Comparison of ENCODE assay signal across 8 cellular contexts in genomic region chr3:51672083-51672475, GRCh38. TPM values are rescaled to one million over a fixed set of nuclear protein-coding genes. Genes with fewer than 3 reads are reported as not detected.
DNase-seq lines count a peak whose midpoint lies in the region; ATAC-seq, FAIRE-seq and TF ChIP-seq lines count a peak whose summit lies in the region.

No MANE protein-coding gene starts in this region.

- H3K4me2 ChIP-seq in K562 (ENCODE audit: insufficient read depth, low read length) (peak overlapping the region; percentile 83), mesendoderm (ENCODE audit: low read length) (peak overlapping the region; percentile 45)

- H4K8ac ChIP-seq in mesendoderm (ENCODE audit: low read depth, low read length): no peak overlapping the region

- TF ChIP-seq POLR2A in K562 (conservative IDR thresholded peaks at IDR 0.05): no peak
- TF ChIP-seq POLR2A in uterus (IDR thresholded peaks at IDR 0.05): no peak

- no peak overlapping the region for H3K23ac ChIP-seq in mesendoderm (ENCODE audit: low read length)

- TF ChIP-seq RAD21 in K562 (CRISPR knock-in tag; conservative IDR thresholded peaks at IDR 0.05 in 1 of 2, IDR thresholded peaks at IDR 0.05 in 1 of 2): no peak

- CTCF ChIA-PET in K562 (lab: Yijun Ruan, JAX; ENCODE audit: low intra/inter-chr PET ratio): no interaction called here

- in situ Hi-C loops in K562 (cut with MboI): no loop called here

- H3K79me2 ChIP-seq in K562 (ENCODE audit: control insufficient read depth, insufficient read depth, low read length) (peaks cover 10% of the 10 kb centered on the region; the same call in 2 of the 3 replicates), mesendoderm (ENCODE audit: control insufficient read depth, insufficient read depth, low read length) (no peaks in the 10 kb centered on the region)

- H2BK15ac ChIP-seq in mesendoderm (replicated peaks; ENCODE audit: low read depth): no peak overlapping the region

- POLR2A ChIA-PET in K562 (lab: Yijun Ruan, JAX): interaction anchor here (0.6 to 2.8 kb wide), 4 partner anchors 10 to 1179 kb away, joined by 3 to 19 read pairs (median 3); no protein-coding TSS in a partner anchor

- H2BK5ac ChIP-seq in mesendoderm (ENCODE audit: low read length): no peak overlapping the region

- no peak for TF ChIP-seq EP300 in K562 (IDR thresholded peaks at IDR 0.05; ENCODE audit: low read length)

- intact Hi-C loops in heart right ventricle (cut with DNase I) (loop anchor here in 5 of 10 donors (5.0 to 10.0 kb wide), 3 partner anchors 170 to 285 kb away; partner anchors contain the start of genes RBM15B (in 3 of the 5), DCAF1 (in 1 of the 5) and MANF (in 1 of the 5)), Right ventricle myocardium superior (cut with DNase I) (no loop called here), K562 (cut with micrococcal nuclease) (no loop called here), uterus (cut with DNase I; ENCODE audit: low total_unique reads) (no loop called here)

- H2AFZ ChIP-seq in K562 (ENCODE audit: low read depth, low read length): peak overlapping the region; percentile 77

- H3K27ac ChIP-seq in heart right ventricle: peak overlapping the region; percentile 90 to 99 (median 97)
- H3K27ac ChIP-seq in K562 (ENCODE audit: extremely low read depth, low read depth, low read length): peak overlapping the region; percentile 88
- no peak overlapping the region for H3K27ac ChIP-seq in mesendoderm (ENCODE audit: low read depth, low read length)
- peak overlapping the region; percentile 85 to 86 for H3K27ac ChIP-seq in uterus

- no peaks in the 10 kb centered on the region for H4K20me1 ChIP-seq in K562 (replicated peaks; ENCODE audit: control insufficient read depth, insufficient read depth, low read length)

- peak overlapping the region; percentile 79 for H3K56ac ChIP-seq in mesendoderm (ENCODE audit: low read length)

- H3K27me3 ChIP-seq in heart right ventricle (no peaks in the 10 kb centered on the region), K562 (ENCODE audit: control insufficient read depth in 2 of 2, insufficient read depth in 2 of 2, low read length in 2 of 2) (no peaks in the 10 kb centered on the region), mesendoderm (ENCODE audit: insufficient read depth, low read length, poor library complexity) (no peaks in the 10 kb centered on the region), uterus (no peaks in the 10 kb centered on the region)

- H3K9me3 ChIP-seq in heart right ventricle (no peaks in the 10 kb centered on the region), K562 (replicated peaks; ENCODE audit: control insufficient read depth, insufficient read depth, low read depth, low read length) (no peaks in the 10 kb centered on the region), uterus (no peaks in the 10 kb centered on the region)

- no peak overlapping the region for H3K4ac ChIP-seq in mesendoderm (ENCODE audit: low read depth, low read length)

- BruUV-seq in K562 (replicated peaks; lab: Mats Ljungman, UMichigan): no TSS peak

- H2AK5ac ChIP-seq in mesendoderm (ENCODE audit: low read length): no peak overlapping the region

- 25 to 31% methylated on average over 11 of the region's 11 CpGs for WGBS in heart right ventricle, 2 donors
- 26% methylated on average over 10 of the region's 11 CpGs for WGBS in K562 (ENCODE audit: insufficient coverage, low coverage, missing lambda C conversion rate)
- WGBS in mesendoderm (ENCODE audit: extremely low coverage, insufficient coverage, low lambda C conversion rate): no CpG with 5 or more reads among the region's 11 CpGs

- H3K36me3 ChIP-seq in heart right ventricle (peaks cover 0 to 31% (median 8%) of the 10 kb centered on the region in 9 donors), K562 (ENCODE audit: control insufficient read depth, insufficient read depth, low read length) (0 out of 3 replicates have a peak, but pooled peaks cover 7% of the 10 kb centered on the region), mesendoderm (ENCODE audit: control insufficient read depth, insufficient read depth, low read length) (no peaks in the 10 kb centered on the region), uterus (no peaks in the 10 kb centered on the region)

- H3K4me1 ChIP-seq in heart right ventricle: peaks cover 7 to 66% (median 43%) of the 10 kb centered on the region in 9 donors
- H3K4me1 ChIP-seq in K562 (replicated peaks in 1 of 2; ENCODE audit: control insufficient read depth in 2 of 2, insufficient read depth in 2 of 2, low read length in 2 of 2): peaks cover 21 to 26% of the 10 kb centered on the region in 2 experiments; a peak in 4 of 5 replicates
- H3K4me1 ChIP-seq in mesendoderm (ENCODE audit: control insufficient read depth, low read depth, low read length): peaks cover 3% of the 10 kb centered on the region
- H3K4me1 ChIP-seq in uterus: peaks cover 6 to 9% of the 10 kb centered on the region in 2 donors

- no peak for FAIRE-seq in K562 (lab: Jason Lieb, UNC)

- no peaks in the 10 kb centered on the region for H3K9me1 ChIP-seq in K562 (ENCODE audit: control insufficient read depth, insufficient read depth, low read length)

- peak overlapping the region; percentile 87 to 98 for H3K9ac ChIP-seq in K562 (ENCODE audit: insufficient read depth in 1 of 2, low read depth in 2 of 2, low read length in 2 of 2)
- peak overlapping the region; percentile 92 for H3K9ac ChIP-seq in mesendoderm (ENCODE audit: low read length)

- no peak for ATAC-seq in heart right ventricle
- no peak for ATAC-seq in Right ventricle myocardium superior (ENCODE audit: poor library complexity)
- ATAC-seq in K562: no peak
- ATAC-seq in HG03520 (IDR thresholded peaks at IDR 0.05; ENCODE audit: unreplicated experiment): no peak

- H3K4me3 ChIP-seq in heart right ventricle (peak overlapping the region; percentile 72 to 98 (median 88)), K562 (peak overlapping the region; percentile 83), mesendoderm (ENCODE audit: low read length) (no peak overlapping the region), uterus (peak overlapping the region; percentile 59 to 96)

- no peak for DNase-seq in heart right ventricle
- no peak for DNase-seq in Right ventricle myocardium superior
- no peak for DNase-seq in K562 (ENCODE audit: extremely low read depth in 1 of 4, low spot score in 3 of 4)
- DNase-seq in mesendoderm: no peak
- DNase-seq in uterus: no peak
- no peak for DNase-seq in NCI-H226
- DNase-seq in COLO829 (ENCODE audit: low spot score): no peak

- no peak overlapping the region for H4K5ac ChIP-seq in mesendoderm (ENCODE audit: low read length)

- H3K79me1 ChIP-seq in mesendoderm (ENCODE audit: low read length): no peaks in the 10 kb centered on the region

- no peak overlapping the region for H2BK120ac ChIP-seq in mesendoderm (ENCODE audit: low read depth, low read length)

- no peak overlapping the region for H3K18ac ChIP-seq in mesendoderm (ENCODE audit: low read length)

- no peak for TF ChIP-seq CTCF in heart right ventricle (IDR thresholded peaks at IDR 0.05)
- no peak for TF ChIP-seq CTCF in K562 (IDR thresholded peaks at IDR 0.05 in 2 of 3, conservative IDR thresholded peaks at IDR 0.05 in 1 of 3; ENCODE audit: insufficient read depth in 2 of 3, low read depth in 1 of 3, low read length in 3 of 3)
- no peak for TF ChIP-seq CTCF in uterus (IDR thresholded peaks at IDR 0.05)

RNA-seq across cellular contexts. Expression of gene TEX264, which starts 1.0 kb away (rescaled TPM):
- total RNA-seq in heart right ventricle (10 to 100 TPM; 28.4 to 50.1 (median 33.4) TPM), Right ventricle myocardium superior (34.7 TPM), K562 (2014; rRNA removed) (31.0 and 42.5 TPM in 2 replicates), K562 (2014; rRNA removed; fragmentation: Illumina TruSeq; extraction: Trizol) (19.8 and 25.4 TPM in 2 replicates), K562 (2015; rRNA removed; fragmentation: Illumina TruSeq; extraction: Trizol) (31.3 and 34.7 TPM in 2 replicates), K562 (2021) (29.5 and 32.1 TPM in 2 replicates), uterus (10 to 100 TPM; 35.3 to 74.8 (median 48.8) TPM)
- polyA plus RNA-seq in heart right ventricle (10 to 100 TPM; 66.7 to 87.0 TPM), K562 (2011; rRNA removed) (31.3 and 35.8 TPM in 2 replicates), K562 (2014; fragmentation: Illumina TruSeq; extraction: Trizol) (44.4 and 47.0 TPM in 2 replicates), K562 (2014; fragmentation: Nextera tagmentation; extraction: Ambion mirVana) (10 to 100 TPM in 1 of 2 experiments, 1 to 10 TPM in 1; 4.1 to 20.2 TPM), K562 (2014; rRNA removed) (30.1 and 34.9 TPM in 2 replicates)
- total RNA-seq in K562 (2011; cell fraction: chromatin; rRNA removed; ENCODE audit: low replicate concordance): 12.5 and 39.2 TPM in 2 replicates
- total RNA-seq in K562 (2011; cell fraction: nucleolus; rRNA removed): 61.0 and 67.0 TPM in 2 replicates
- 35.3 and 41.1 TPM in 2 replicates for total RNA-seq in K562 (2011; cell fraction: nucleoplasm; rRNA removed)
- polyA plus RNA-seq in K562 (2011; cell fraction: cytosol; rRNA removed): 83.8 and 104 TPM in 2 replicates
- 35.5 and 49.7 TPM in 2 replicates for polyA plus RNA-seq in K562 (2011; cell fraction: nucleus; rRNA removed)
- 26.9 and 37.0 TPM in 2 replicates for polyA plus RNA-seq in K562 (2012)
- polyA minus RNA-seq in K562 (2011; rRNA and poly(A)+ RNA removed): 35.9 and 38.8 TPM in 2 replicates
- 16.5 and 17.7 TPM in 2 replicates for polyA minus RNA-seq in K562 (2011; cell fraction: cytosol; rRNA and poly(A)+ RNA removed)
- polyA minus RNA-seq in K562 (2011; cell fraction: nucleus; rRNA and poly(A)+ RNA removed): 12.3 and 17.1 TPM in 2 replicates
- 7.8 TPM for polyA plus RNA-seq in mesendoderm (2013, experiment 1 of 2)
- polyA plus RNA-seq in mesendoderm (2013, experiment 2 of 2): 6.9 TPM

RNA-seq across cellular contexts. Expression of gene GRM2, which starts 34.8 kb away (rescaled TPM):
- total RNA-seq in heart right ventricle: under 1 TPM in 9 of 10 donors, not detected in 1; 0.06 to 0.66 (median 0.39) TPM
- polyA plus RNA-seq in heart right ventricle: under 1 TPM; 0.04 to 0.37 TPM
- total RNA-seq in Right ventricle myocardium superior: 0.08 TPM
- 0.14 TPM in 1 of 2 replicates, not detected in the other for total RNA-seq in K562 (2011; cell fraction: chromatin; rRNA removed; ENCODE audit: low replicate concordance)
- 0.33 TPM in 1 of 2 replicates, not detected in the other for total RNA-seq in K562 (2011; cell fraction: nucleolus; rRNA removed)
- total RNA-seq in K562 (2011; cell fraction: nucleoplasm; rRNA removed): 0.07 and 0.15 TPM in 2 replicates
- total RNA-seq in K562 (2014; rRNA removed): not detected in 2 replicates
- total RNA-seq in K562 (2014; rRNA removed; fragmentation: Illumina TruSeq; extraction: Trizol): not detected in 2 replicates
- not detected in 2 replicates for total RNA-seq in K562 (2015; rRNA removed; fragmentation: Illumina TruSeq; extraction: Trizol)
- total RNA-seq in K562 (2021): not detected in 2 replicates
- polyA plus RNA-seq in K562 (2011; rRNA removed): not detected in 2 replicates
- not detected in 2 replicates for polyA plus RNA-seq in K562 (2011; cell fraction: cytosol; rRNA removed)
- polyA plus RNA-seq in K562 (2011; cell fraction: nucleus; rRNA removed): not detected in 2 replicates
- not detected in 2 replicates for polyA plus RNA-seq in K562 (2012)
- polyA plus RNA-seq in K562 (2014; fragmentation: Illumina TruSeq; extraction: Trizol): not detected in 2 replicates
- not detected for polyA plus RNA-seq in K562 (2014; fragmentation: Nextera tagmentation; extraction: Ambion mirVana)
- not detected in 2 replicates for polyA plus RNA-seq in K562 (2014; rRNA removed)
- polyA minus RNA-seq in K562 (2011; rRNA and poly(A)+ RNA removed): not detected in 2 replicates
- not detected in 2 replicates for polyA minus RNA-seq in K562 (2011; cell fraction: cytosol; rRNA and poly(A)+ RNA removed)
- polyA minus RNA-seq in K562 (2011; cell fraction: nucleus; rRNA and poly(A)+ RNA removed): 0.13 TPM in 1 of 2 replicates, not detected in the other
- 2.7 TPM for polyA plus RNA-seq in mesendoderm (2013, experiment 1 of 2)
- polyA plus RNA-seq in mesendoderm (2013, experiment 2 of 2): 2.4 TPM
- total RNA-seq in uterus: 1 to 10 TPM in 1 of 4 donors, under 1 TPM in 2, not detected in 1; 0.30 to 1.8 (median 0.48) TPM
